ENCODE assay signal across 24 cellular contexts in genomic region chr5:125424374-125424773, GRCh38.
DNase-seq lines count a peak whose midpoint lies in the region; ATAC-seq and TF ChIP-seq lines count a peak whose summit lies in the region.
"Had no signal": no experiment of that assay in that cellular context is flagged by ENCODE, and none has a peak within 500 bp of the region (broad histone marks: within the 10 kb centered on the region; RNA-seq: fewer than 3 reads in every experiment).

No MANE protein-coding gene starts in this region.

- intact Hi-C loops in A673 (cut with micrococcal nuclease; ENCODE audit: unreplicated experiment): no loop called here

- TF ChIP-seq CTCF in A673 (conservative IDR thresholded peaks at IDR 0.05; ENCODE audit: low read depth, low read length): no peak

- H3K36me3 ChIP-seq in A673 (ENCODE audit: insufficient read depth, low read length, poor library complexity, severe bottlenecking): no peaks in the 10 kb centered on the region
- H3K36me3 ChIP-seq: brain microvascular endothelial cell, neutrophil, right lobe of liver, upper lobe of left lung had no signal

- DNase-seq in A673 (ENCODE audit: low spot score) (peak; percentile 37), DMS79 treated with DMSO at 0.1 percent for 48 hours (lab: John Stamatoyannopoulos, UW) (peak; percentile 22), astrocyte of the hippocampus (ENCODE audit: low read depth, low spot score) (peak; percentile 29), midbrain (lab: John Stamatoyannopoulos, UW) (peak; percentile 11), EL (no peak), iPS-NIHi11 (ENCODE audit: low spot score) (no peak)
- DNase-seq: activated CD4-positive, alpha-beta T cell treated with anti-CD3 and anti-CD28 coated beads, Interleukin-2, amount 10 ng/mL, durations not matched to agents 7 days and 5 days; activated T-cell treated with anti-CD3 and anti-CD28 coated beads, Interleukin-2, amount 50 U/mL, for 4 hours; brain microvascular endothelial cell; Calu3; HFFc6; kidney glomerular epithelial cell; NCI-H446 treated with DMSO at 0.1 percent for 48 hours; PC-9; right lobe of liver; SHP77; stimulated activated CD4-positive, alpha-beta T cell treated with anti-CD3 and anti-CD28 coated beads, Interleukin-12 subunit alpha, Interleukin-12 subunit beta, amount 100 ng/mL, for 4 hours; stimulated activated CD4-positive, alpha-beta T cell treated with anti-CD3 and anti-CD28 coated beads, Interleukin-4, amount 100 ng/mL, for 24 hours; upper lobe of left lung had no signal

- H3K27ac ChIP-seq in A673 (ENCODE audit: low read depth, low read length, poor library complexity, severe bottlenecking): no peak overlapping the region
- H3K27ac ChIP-seq: brain microvascular endothelial cell, KMS-11, neutrophil, PC-9, right lobe of liver, upper lobe of left lung had no signal

- no peaks in the 10 kb centered on the region for H3K9me3 ChIP-seq in A673 (ENCODE audit: low read depth, low read length, poor library complexity, severe bottlenecking)
- H3K9me3 ChIP-seq: neutrophil, right lobe of liver had no signal

- H3K27me3 ChIP-seq in A673 (replicated peaks; ENCODE audit: insufficient read depth, low read depth, low read length, poor library complexity): no peaks in the 10 kb centered on the region
- H3K27me3 ChIP-seq: brain microvascular endothelial cell, neutrophil, right lobe of liver, upper lobe of left lung had no signal

- POLR2A ChIA-PET in A673 (lab: Charles Lee; ENCODE audit: low non-redundant PET): no interaction called here

- peaks cover 37% of the 10 kb centered on the region for H3K4me1 ChIP-seq in A673 (ENCODE audit: insufficient read depth, low read length, poor library complexity, severe bottlenecking)
- H3K4me1 ChIP-seq: right lobe of liver, upper lobe of left lung had no signal

- H3K4me3 ChIP-seq in A673 (ENCODE audit: low read depth, low read length, poor library complexity, severe bottlenecking): no peak overlapping the region
- H3K4me3 ChIP-seq: PC-9, right lobe of liver, upper lobe of left lung had no signal

- BruUV-seq in A673 (replicated peaks; lab: Mats Ljungman, UMichigan): no TSS peak

- CTCF ChIA-PET in A673 (lab: Charles Lee): no interaction called here

- ATAC-seq in GM21528 (IDR thresholded peaks at IDR 0.05; ENCODE audit: low FRiP score, unreplicated experiment): no peak
- ATAC-seq: activated T-cell treated with anti-CD3 and anti-CD28 coated beads, Interleukin-2, amount 50 U/mL, for 4 hours; right lobe of liver; stimulated activated memory B cell treated with anti-CD40 and anti-IgM and Interleukin-4, amounts not matched to agents 10 μg/mL and 1 μg/mL and 100 μg/mL, for 72 hours; WTC11 had no signal

Comparison
In these comparisons a context has a peak if more than half of its experiments do, and no peak if none do; other contexts are left out.
1. DNase-seq: peak in A673 (single experiment), DMS79 treated with DMSO at 0.1 percent for 48 hours (single experiment), astrocyte of the hippocampus (single experiment) and midbrain (single experiment); none in EL (single experiment) and iPS-NIHi11 (single experiment).